In the genomic region with DNA sequence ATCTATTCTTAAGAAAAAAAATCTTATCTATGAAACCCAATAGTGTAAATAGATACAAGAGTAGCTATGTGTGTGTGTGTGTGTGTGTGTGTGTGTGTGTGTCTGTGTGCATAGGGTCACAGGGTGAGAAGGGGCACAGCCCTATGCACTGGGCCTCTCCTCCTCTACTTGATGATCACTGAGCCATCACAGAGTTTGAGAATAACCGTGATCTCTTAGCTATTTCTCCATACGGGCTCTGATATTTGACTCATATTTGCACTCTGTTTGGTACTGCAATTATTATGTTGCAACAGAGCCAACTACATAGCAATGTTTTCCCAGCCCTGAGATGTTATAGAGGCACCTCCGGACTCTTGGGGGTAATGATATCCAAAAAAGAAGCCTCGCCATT, we compare ENCODE assay signal across 1 cellular context.
A peak's percentile ranks its signal among the peaks of the same experiment; 100 is the strongest.
TF ChIP-seq lines count a peak whose summit lies in the region.

No MANE protein-coding gene starts in this region.

TF ChIP-seq in K562, 482 proteins besides CTCF, POLR2A, EP300 and RAD21:
- no peak for TF ChIP-seq PHF21A (IDR thresholded peaks at IDR 0.05; ENCODE audit: borderline replicate concordance, low read depth)
- peak; percentile 22; the same call in 1 of the 2 replicates for TF ChIP-seq CEBPG (CRISPR knock-in tag; IDR thresholded peaks at IDR 0.05)
- peak in 1 of 2 experiments; percentile 62; a peak in 2 of 4 replicates for TF ChIP-seq CEBPG (tag; conservative IDR thresholded peaks at IDR 0.05 in 1 of 2, IDR thresholded peaks at IDR 0.05 in 1 of 2)
- TF ChIP-seq, protein P1, sequence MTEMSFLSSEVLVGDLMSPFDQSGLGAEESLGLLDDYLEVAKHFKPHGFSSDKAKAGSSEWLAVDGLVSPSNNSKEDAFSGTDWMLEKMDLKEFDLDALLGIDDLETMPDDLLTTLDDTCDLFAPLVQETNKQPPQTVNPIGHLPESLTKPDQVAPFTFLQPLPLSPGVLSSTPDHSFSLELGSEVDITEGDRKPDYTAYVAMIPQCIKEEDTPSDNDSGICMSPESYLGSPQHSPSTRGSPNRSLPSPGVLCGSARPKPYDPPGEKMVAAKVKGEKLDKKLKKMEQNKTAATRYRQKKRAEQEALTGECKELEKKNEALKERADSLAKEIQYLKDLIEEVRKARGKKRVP (CRISPR knock-in tag; IDR thresholded peaks at IDR 0.05), result 0 out of 2 replicates have a peak, but pooled peaks have one; percentile 18
- TF ChIP-seq, protein P2, sequence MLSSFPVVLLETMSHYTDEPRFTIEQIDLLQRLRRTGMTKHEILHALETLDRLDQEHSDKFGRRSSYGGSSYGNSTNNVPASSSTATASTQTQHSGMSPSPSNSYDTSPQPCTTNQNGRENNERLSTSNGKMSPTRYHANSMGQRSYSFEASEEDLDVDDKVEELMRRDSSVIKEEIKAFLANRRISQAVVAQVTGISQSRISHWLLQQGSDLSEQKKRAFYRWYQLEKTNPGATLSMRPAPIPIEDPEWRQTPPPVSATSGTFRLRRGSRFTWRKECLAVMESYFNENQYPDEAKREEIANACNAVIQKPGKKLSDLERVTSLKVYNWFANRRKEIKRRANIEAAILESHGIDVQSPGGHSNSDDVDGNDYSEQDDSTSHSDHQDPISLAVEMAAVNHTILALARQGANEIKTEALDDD (IDR thresholded peaks at IDR 0.05), result no peak
- TF ChIP-seq, protein P3, sequence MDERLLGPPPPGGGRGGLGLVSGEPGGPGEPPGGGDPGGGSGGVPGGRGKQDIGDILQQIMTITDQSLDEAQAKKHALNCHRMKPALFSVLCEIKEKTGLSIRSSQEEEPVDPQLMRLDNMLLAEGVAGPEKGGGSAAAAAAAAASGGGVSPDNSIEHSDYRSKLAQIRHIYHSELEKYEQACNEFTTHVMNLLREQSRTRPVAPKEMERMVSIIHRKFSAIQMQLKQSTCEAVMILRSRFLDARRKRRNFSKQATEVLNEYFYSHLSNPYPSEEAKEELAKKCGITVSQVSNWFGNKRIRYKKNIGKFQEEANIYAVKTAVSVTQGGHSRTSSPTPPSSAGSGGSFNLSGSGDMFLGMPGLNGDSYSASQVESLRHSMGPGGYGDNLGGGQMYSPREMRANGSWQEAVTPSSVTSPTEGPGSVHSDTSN (CRISPR knock-in tag; IDR thresholded peaks at IDR 0.05; ENCODE audit: low read depth), result no peak
- TF ChIP-seq, protein P3 (tag; conservative IDR thresholded peaks at IDR 0.05; ENCODE audit: low read depth), result no peak
- no peak for TF ChIP-seq STAT5A (IDR thresholded peaks at IDR 0.05; ENCODE audit: borderline replicate concordance, low read length)
- TF ChIP-seq FOXM1 (IDR thresholded peaks at IDR 0.05; ENCODE audit: low read depth), result 0 out of 2 replicates have a peak, but pooled peaks have one; percentile 7
- TF ChIP-seq FOXM1 (CRISPR knock-in tag; IDR thresholded peaks at IDR 0.05; ENCODE audit: low read depth), result no peak
- TF ChIP-seq SMAD1 (IDR thresholded peaks at IDR 0.05; ENCODE audit: low read depth, low read length, partially characterized antibody), result no peak
- TF ChIP-seq CEBPB (tag; IDR thresholded peaks at IDR 0.05), result peak; percentile 39
- 0 out of 2 replicates have a peak, but pooled peaks have one; percentile 15 for TF ChIP-seq DPF2 (IDR thresholded peaks at IDR 0.05)
- TF ChIP-seq, protein P4, sequence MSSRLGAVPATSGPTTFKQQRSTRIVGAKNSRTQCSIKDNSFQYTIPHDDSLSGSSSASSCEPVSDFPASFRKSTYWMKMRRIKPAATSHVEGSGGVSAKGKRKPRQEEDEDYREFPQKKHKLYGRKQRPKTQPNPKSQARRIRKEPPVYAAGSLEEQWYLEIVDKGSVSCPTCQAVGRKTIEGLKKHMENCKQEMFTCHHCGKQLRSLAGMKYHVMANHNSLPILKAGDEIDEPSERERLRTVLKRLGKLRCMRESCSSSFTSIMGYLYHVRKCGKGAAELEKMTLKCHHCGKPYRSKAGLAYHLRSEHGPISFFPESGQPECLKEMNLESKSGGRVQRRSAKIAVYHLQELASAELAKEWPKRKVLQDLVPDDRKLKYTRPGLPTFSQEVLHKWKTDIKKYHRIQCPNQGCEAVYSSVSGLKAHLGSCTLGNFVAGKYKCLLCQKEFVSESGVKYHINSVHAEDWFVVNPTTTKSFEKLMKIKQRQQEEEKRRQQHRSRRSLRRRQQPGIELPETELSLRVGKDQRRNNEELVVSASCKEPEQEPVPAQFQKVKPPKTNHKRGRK (tag; IDR thresholded peaks at IDR 0.05), result no peak
TF ChIP-seq in K562: peak in this region for 5.
